In genomic region chr14:99511421-99512109, GRCh38 we compare ENCODE assay signal across 11 cellular contexts. TPM values are rescaled to one million over a fixed set of nuclear protein-coding genes. Genes with fewer than 3 reads are reported as not detected.
DNase-seq lines count a peak whose midpoint lies in the region; ATAC-seq and TF ChIP-seq lines count a peak whose summit lies in the region.
"Had no signal": no experiment of that assay in that cellular context is flagged by ENCODE, and none has a peak within 500 bp of the region (broad histone marks: within the 10 kb centered on the region; RNA-seq: fewer than 3 reads in every experiment).

No MANE protein-coding gene starts in this region.

- H3K4ac ChIP-seq in neuronal stem cell (ENCODE audit: low read length): no peak overlapping the region

- TF ChIP-seq POLR2A in gastroesophageal sphincter (IDR thresholded peaks at IDR 0.05): no peak

- peak; percentile 62 for DNase-seq in AG10803 (ENCODE audit: low read depth)
- DNase-seq in SJSA1 (ENCODE audit: low read depth in 1 of 2, low spot score in 2 of 2): peak; percentile 63 to 66
- DNase-seq in neuronal stem cell (ENCODE audit: low spot score): no peak
- DNase-seq in effector CD8-positive, alpha-beta T cell (lab: John Stamatoyannopoulos, UW): no peak
- no peak for DNase-seq in NCI-H2081 treated with DMSO at 0.1 percent for 48 hours (lab: John Stamatoyannopoulos, UW)
- DNase-seq: activated CD4-positive, alpha-beta memory T cell treated with anti-CD3 and anti-CD28 coated beads, Interleukin-2, amount 10 ng/mL, durations not matched to agents 7 days and 5 days; CD4-positive, alpha-beta T cell; SIG-M5 had no signal

- H3K36me3 ChIP-seq in SJSA1 (peaks cover 80% of the 10 kb centered on the region), gastroesophageal sphincter (peaks cover 0 to 87% of the 10 kb centered on the region in 2 donors), neuronal stem cell (replicated peaks in 1 of 2; ENCODE audit: control insufficient read depth in 2 of 2, insufficient read depth in 2 of 2, low read length in 2 of 2) (peaks cover 35 to 92% of the 10 kb centered on the region in 2 donors)

- H2BK15ac ChIP-seq in neuronal stem cell (ENCODE audit: low read length): no peak overlapping the region

- H3K27me3 ChIP-seq in SJSA1 (replicated peaks): no peaks in the 10 kb centered on the region
- no peaks in the 10 kb centered on the region for H3K27me3 ChIP-seq in gastroesophageal sphincter
- no peaks in the 10 kb centered on the region for H3K27me3 ChIP-seq in neuronal stem cell (ENCODE audit: control insufficient read depth in 3 of 3, insufficient read depth in 3 of 3, low read depth in 1 of 3, low read length in 3 of 3)

- H2AFZ ChIP-seq in neuronal stem cell (ENCODE audit: low read length): no peak overlapping the region

- peak; percentile 61 for ATAC-seq in gastroesophageal sphincter
- no peak for ATAC-seq in GM18873 (IDR thresholded peaks at IDR 0.05; ENCODE audit: low FRiP score, unreplicated experiment)
- no peak for ATAC-seq in HG02588 (IDR thresholded peaks at IDR 0.05; ENCODE audit: unreplicated experiment)

- no peak overlapping the region for H3K23ac ChIP-seq in neuronal stem cell (ENCODE audit: low read depth, low read length, poor library complexity)

- TF ChIP-seq CTCF in AG10803 (conservative IDR thresholded peaks at IDR 0.05; ENCODE audit: low read length): no peak
- no peak for TF ChIP-seq CTCF in gastroesophageal sphincter (IDR thresholded peaks at IDR 0.05)

- H3K14ac ChIP-seq in neuronal stem cell (ENCODE audit: low read length): no peak overlapping the region

- no peak overlapping the region for H3K9ac ChIP-seq in neuronal stem cell (ENCODE audit: low read depth, low read length, poor library complexity)

- H3K79me1 ChIP-seq in neuronal stem cell (ENCODE audit: low read depth, low read length): peaks cover 9% of the 10 kb centered on the region

- H3K4me2 ChIP-seq in neuronal stem cell (ENCODE audit: insufficient read depth, low read length, poor library complexity, severe bottlenecking): peak overlapping the region; percentile 2

- H4K91ac ChIP-seq in neuronal stem cell (ENCODE audit: low read depth, low read length, poor library complexity): no peak overlapping the region

- H4K8ac ChIP-seq in neuronal stem cell (ENCODE audit: low read depth, low read length): no peak overlapping the region

- H3K4me3 ChIP-seq in AG10803 (ENCODE audit: low read length) (no peak overlapping the region), SJSA1 (no peak overlapping the region), gastroesophageal sphincter (no peak overlapping the region), neuronal stem cell (ENCODE audit: low read length in 2 of 2) (no peak overlapping the region)

- H2BK12ac ChIP-seq in neuronal stem cell (ENCODE audit: low read length): no peak overlapping the region

- peak overlapping the region; percentile 70 for H3K18ac ChIP-seq in neuronal stem cell (ENCODE audit: low read length)

- no peak overlapping the region for H2BK120ac ChIP-seq in neuronal stem cell (ENCODE audit: low read depth, low read length)

- no peak for TF ChIP-seq EP300 in gastroesophageal sphincter (IDR thresholded peaks at IDR 0.05)

- H3K27ac ChIP-seq in SJSA1 (peak overlapping the region; percentile 34; the same call in 1 of the 2 replicates), gastroesophageal sphincter (peak overlapping the region; percentile 2 to 82 (median 80)), neuronal stem cell (replicated peaks; ENCODE audit: low read length) (no peak overlapping the region)

- H3K9me3 ChIP-seq in SJSA1 (replicated peaks): no peaks in the 10 kb centered on the region
- H3K9me3 ChIP-seq in gastroesophageal sphincter: no peaks in the 10 kb centered on the region
- H3K9me3 ChIP-seq in neuronal stem cell (replicated peaks in 1 of 2; ENCODE audit: control insufficient read depth in 2 of 2, insufficient read depth in 1 of 2, low read depth in 1 of 2, low read length in 2 of 2): no peaks in the 10 kb centered on the region

- no peak overlapping the region for H2BK5ac ChIP-seq in neuronal stem cell (ENCODE audit: low read length)

- WGBS in gastroesophageal sphincter (ENCODE audit: low coverage in 1 of 2), 2 donors: 30 to 31% methylated on average over 5 to 11 of the region's 12 CpGs
- no CpG with 5 or more reads among the region's 12 CpGs for WGBS in neuronal stem cell (ENCODE audit: extremely low coverage in 2 of 2, insufficient read length in 2 of 2, insufficient replicate concordance in 1 of 2), 2 donors

- no peak overlapping the region for H2AK5ac ChIP-seq in neuronal stem cell (ENCODE audit: low read depth, low read length)

- H3K4me1 ChIP-seq in SJSA1 (replicated peaks): peaks cover 14% of the 10 kb centered on the region
- peaks cover 0 to 35% (median 16%) of the 10 kb centered on the region in 3 donors for H3K4me1 ChIP-seq in gastroesophageal sphincter
- no peaks in the 10 kb centered on the region for H3K4me1 ChIP-seq in neuronal stem cell (ENCODE audit: control insufficient read depth in 2 of 2, insufficient read depth in 1 of 2, low read depth in 1 of 2, low read length in 2 of 2)

RNA-seq across cellular contexts. Expression of gene CCNK, which starts 30.4 kb away (rescaled TPM):
- 9.0 and 12.1 TPM in 2 replicates for total RNA-seq in SJSA1 (2014; rRNA removed; shearing (Covaris generic))
- total RNA-seq in gastroesophageal sphincter: 10 to 100 TPM; 17.1 to 26.8 (median 20.7) TPM
- polyA plus RNA-seq in neuronal stem cell (2013, experiment 1 of 2): 65.7 TPM
- 63.4 TPM for polyA plus RNA-seq in neuronal stem cell (2013, experiment 2 of 2)

RNA-seq across cellular contexts. Expression of gene SETD3, which starts 30.9 kb away (rescaled TPM):
- 71.0 and 84.2 TPM in 2 replicates for total RNA-seq in SJSA1 (2014; rRNA removed; shearing (Covaris generic))
- total RNA-seq in gastroesophageal sphincter: 100 to 1,000 TPM; 127 to 184 (median 162) TPM
- 31.6 TPM for polyA plus RNA-seq in neuronal stem cell (2013, experiment 1 of 2)
- 33.6 TPM for polyA plus RNA-seq in neuronal stem cell (2013, experiment 2 of 2)

Comparison
In these comparisons a context has a peak if more than half of its experiments do, and no peak if none do; other contexts are left out.
1. DNase-seq: peak in AG10803 (single experiment) and SJSA1 (2 of 2); none in neuronal stem cell (single experiment), effector CD8-positive, alpha-beta T cell (single experiment) and NCI-H2081 treated with DMSO at 0.1 percent for 48 hours (single experiment).